10 cellular contexts compared by ENCODE assay signal in genomic region chr14:24525877-24526620, GRCh38. TPM values are rescaled to one million over a fixed set of nuclear protein-coding genes. Genes with fewer than 3 reads are reported as not detected.
"Had no signal": no experiment of that assay in that cellular context is flagged by ENCODE, and none has a peak within 500 bp of the region (broad histone marks: within the 10 kb centered on the region; RNA-seq: fewer than 3 reads in every experiment).

No MANE protein-coding gene starts in this region.

RNA-seq across cellular contexts. Expression of gene CMA1, which starts 18.0 kb away (rescaled TPM):
- total RNA-seq: dermis microvascular lymphatic vessel endothelial cell; hepatocyte; kidney epithelial cell; natural killer cell treated with Interleukin-12 subunit alpha and Interleukin-12 subunit beta and Interleukin-15 and Interleukin-18, amount 100 ng/mL, for 72 hours; occipital lobe; progenitor cell of endocrine pancreas; thoracic aorta; transverse colon had no signal
- polyA plus RNA-seq: hepatocyte, lung, right cardiac atrium had no signal

RNA-seq across cellular contexts. Expression of gene CTSG, which starts 50.0 kb away (rescaled TPM):
- total RNA-seq: dermis microvascular lymphatic vessel endothelial cell; hepatocyte; kidney epithelial cell; natural killer cell treated with Interleukin-12 subunit alpha and Interleukin-12 subunit beta and Interleukin-15 and Interleukin-18, amount 100 ng/mL, for 72 hours; occipital lobe; progenitor cell of endocrine pancreas had no signal
- polyA plus RNA-seq: hepatocyte, right cardiac atrium had no signal
